ENCODE assay signal across 33 cellular contexts in the genomic region with DNA sequence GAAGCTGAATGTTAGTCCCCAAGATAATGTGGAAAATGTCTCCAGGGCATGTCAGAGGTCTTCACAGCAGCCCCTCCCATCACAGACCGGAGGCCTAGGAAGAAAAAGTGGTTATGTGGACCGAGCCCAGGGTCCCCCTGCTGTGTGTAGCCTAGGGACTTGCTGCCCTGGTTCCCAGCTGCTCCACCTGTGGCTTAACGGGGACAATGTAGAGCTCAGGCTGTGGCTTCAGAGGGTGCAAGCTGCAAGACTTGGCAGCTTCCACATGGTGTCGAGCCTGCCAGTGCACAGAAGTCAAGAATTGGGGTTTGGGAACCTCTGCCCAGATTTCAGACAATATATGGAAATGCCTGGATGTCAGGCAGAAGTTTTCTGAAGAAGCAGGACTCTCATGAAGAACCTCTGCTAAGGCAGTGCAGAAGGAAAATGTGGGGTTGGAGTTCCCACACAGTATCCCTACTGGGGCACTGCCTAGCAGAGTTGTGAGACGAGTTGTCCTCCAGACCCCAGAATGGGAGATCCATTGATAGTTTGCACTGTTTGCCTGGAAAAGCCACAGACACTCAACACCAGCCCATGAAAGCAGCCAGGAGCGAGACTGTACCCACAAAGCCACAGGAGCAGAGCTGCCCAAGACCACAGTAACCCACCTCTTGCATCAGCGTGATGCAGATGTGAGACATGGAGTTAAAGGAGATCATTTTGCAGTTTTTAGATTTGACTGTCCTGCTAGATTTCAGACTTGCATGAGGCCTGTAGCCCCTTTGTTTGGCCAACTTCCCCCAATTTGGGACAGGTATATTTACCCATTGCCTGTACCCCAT.
A peak's percentile ranks its signal among the peaks of the same experiment; 100 is the strongest.
DNase-seq lines count a peak whose midpoint lies in the region; TF ChIP-seq lines count a peak whose summit lies in the region.
"Had no signal": no experiment of that assay in that cellular context is flagged by ENCODE, and none has a peak within 500 bp of the region (broad histone marks: within the 10 kb centered on the region; RNA-seq: fewer than 3 reads in every experiment).

No MANE protein-coding gene starts in this region.

- no peak for TF ChIP-seq CTCF in dorsolateral prefrontal cortex (IDR thresholded peaks at IDR 0.05 in 54 of 56, conservative IDR thresholded peaks at IDR 0.05 in 2 of 56; ENCODE audit: low read depth in 1 of 56, partially characterized antibody in 56 of 56)
- TF ChIP-seq CTCF in type B pancreatic cell (conservative IDR thresholded peaks at IDR 0.05) = no peak

- intact Hi-C loops in dorsolateral prefrontal cortex (cut with DNase I) = no loop called here

- H3K27me3 ChIP-seq in dorsolateral prefrontal cortex = no peaks in the 10 kb centered on the region
- H3K27me3 ChIP-seq: foreskin keratinocyte, heart left ventricle, vagina had no signal

- H3K27ac ChIP-seq in dorsolateral prefrontal cortex = no peak overlapping the region
- H3K27ac ChIP-seq: 22Rv1, esophagus muscularis mucosa, foreskin keratinocyte, heart left ventricle, parathyroid adenoma, vagina had no signal

- H3K4me3 ChIP-seq in dorsolateral prefrontal cortex = no peak overlapping the region
- H3K4me3 ChIP-seq: esophagus muscularis mucosa, heart left ventricle, lung, vagina had no signal

- peaks cover 4% of the 10 kb centered on the region for H3K9me3 Mint-ChIP-seq in T-helper 2 cell treated with Interferon-gamma antibody and Interleukin-4, amounts not matched to agents 5 μg/mL and 100 μg/mL, for 36 hours
- peaks cover 11% of the 10 kb centered on the region for H3K9me3 Mint-ChIP-seq in type B pancreatic cell
- H3K9me3 Mint-ChIP-seq: CD4-positive, alpha-beta T cell; T-cell had no signal

- no peak overlapping the region for H3K4me3 Mint-ChIP-seq in T-helper 2 cell treated with Interferon-gamma antibody and Interleukin-4, amounts not matched to agents 5 μg/mL and 100 μg/mL, for 36 hours
- H3K4me3 Mint-ChIP-seq in type B pancreatic cell = no peak overlapping the region
- H3K4me3 Mint-ChIP-seq: activated naive CD8-positive, alpha-beta T cell; CD4-positive, alpha-beta T cell; endodermal cell; neural crest cell; T-cell had no signal

- no peaks in the 10 kb centered on the region for H3K27me3 Mint-ChIP-seq in T-helper 2 cell treated with Interferon-gamma antibody and Interleukin-4, amounts not matched to agents 5 μg/mL and 100 μg/mL, for 36 hours (ENCODE audit: low read depth)
- no peaks in the 10 kb centered on the region for H3K27me3 Mint-ChIP-seq in type B pancreatic cell
- H3K27me3 Mint-ChIP-seq: activated naive CD8-positive, alpha-beta T cell; CD4-positive, alpha-beta T cell had no signal

- DNase-seq in NK-92 treated with Interleukin-12 subunit alpha and Interleukin-12 subunit beta, amount 100 ng/mL, for 24 hours (lab: John Stamatoyannopoulos, UW) = peak; percentile 14
- no peak for DNase-seq in NK-92 (lab: John Stamatoyannopoulos, UW; ENCODE audit: unreplicated experiment)
- peak; percentile 41 for DNase-seq in GF-D8 (lab: John Stamatoyannopoulos, UW)
- DNase-seq in T-helper 2 cell treated with Interferon-gamma antibody and Interleukin-4, amounts not matched to agents 5 μg/mL and 100 μg/mL, for 36 hours (ENCODE audit: low spot score) = peak; percentile 41
- peak; percentile 66 for DNase-seq in myocyte (ENCODE audit: low read depth)
- DNase-seq in dorsolateral prefrontal cortex = no peak
- no peak for DNase-seq in NCI-H1694 (lab: John Stamatoyannopoulos, UW)
- no peak for DNase-seq in type B pancreatic cell (ENCODE audit: extremely low spot score, unreplicated experiment)
- DNase-seq: activated CD4-positive, CD25-positive, alpha-beta regulatory T cell; caudate nucleus; CD4-positive, alpha-beta T cell; cortex of kidney; DMS 273 treated with DMSO at 0.1 percent for 48 hours; endodermal cell; heart left ventricle; kidney glomerular epithelial cell; NCI-H1105 treated with DMSO at 0.1 percent for 48 hours; NCI-H2029; NCI-H2227 treated with DMSO at 0.1 percent for 48 hours; NCI-H526 treated with DMSO at 0.1 percent for 48 hours; RPMI8226; small intestine; stimulated activated CD4-positive, alpha-beta T cell treated with anti-CD3 and anti-CD28 coated beads, Interleukin-2, amount 100 ng/mL, for 24 hours; stimulated activated naive CD4-positive, alpha-beta T cell; T-cell had no signal

- H3K36me3 Mint-ChIP-seq in T-helper 2 cell treated with Interferon-gamma antibody and Interleukin-4, amounts not matched to agents 5 μg/mL and 100 μg/mL, for 36 hours (ENCODE audit: low read depth) = no peaks in the 10 kb centered on the region
- no peaks in the 10 kb centered on the region for H3K36me3 Mint-ChIP-seq in type B pancreatic cell
- H3K36me3 Mint-ChIP-seq: T-cell had no signal

- H3K27ac Mint-ChIP-seq in T-helper 2 cell treated with Interferon-gamma antibody and Interleukin-4, amounts not matched to agents 5 μg/mL and 100 μg/mL, for 36 hours = no peak overlapping the region
- H3K27ac Mint-ChIP-seq in type B pancreatic cell = no peak overlapping the region
- H3K27ac Mint-ChIP-seq: activated naive CD8-positive, alpha-beta T cell; CD4-positive, alpha-beta T cell; endodermal cell; T-cell had no signal

- H3K4me1 Mint-ChIP-seq in T-helper 2 cell treated with Interferon-gamma antibody and Interleukin-4, amounts not matched to agents 5 μg/mL and 100 μg/mL, for 36 hours (ENCODE audit: low read depth) = peaks cover 16% of the 10 kb centered on the region
- H3K4me1 Mint-ChIP-seq in type B pancreatic cell (ENCODE audit: unreplicated experiment) = no peaks in the 10 kb centered on the region
- H3K4me1 Mint-ChIP-seq: endodermal cell, neural crest cell, T-cell had no signal

Comparison
In these comparisons a context has a peak if more than half of its experiments do, and no peak if none do; other contexts are left out.
1. DNase-seq: peak in NK-92 treated with Interleukin-12 subunit alpha and Interleukin-12 subunit beta, amount 100 ng/mL, for 24 hours (single experiment), GF-D8 (single experiment), T-helper 2 cell treated with Interferon-gamma antibody and Interleukin-4, amounts not matched to agents 5 μg/mL and 100 μg/mL, for 36 hours (single experiment) and myocyte (single experiment); none in NK-92 (single experiment), dorsolateral prefrontal cortex (0 of 10), NCI-H1694 (single experiment) and type B pancreatic cell (single experiment).